25 cellular contexts compared by ENCODE assay signal in genomic region chr20:58197185-58197469, GRCh38. TPM values are rescaled to one million over a fixed set of nuclear protein-coding genes. Genes with fewer than 3 reads are reported as not detected.
"Had no signal": no experiment of that assay in that cellular context is flagged by ENCODE, and none has a peak within 500 bp of the region (broad histone marks: within the 10 kb centered on the region; RNA-seq: fewer than 3 reads in every experiment).

No MANE protein-coding gene starts in this region.

- H3K4me1 ChIP-seq: SJSA1 had no signal

- H3K9me3 ChIP-seq: MG63, SJSA1 had no signal

- H3K36me3 ChIP-seq: MG63, SJSA1 had no signal

- H3K4me3 ChIP-seq: MG63, SJSA1, SK-N-MC had no signal

- DNase-seq: IMR-90, Karpas-422, KG1, MG63, NCI-H1092, NCI-H1105 treated with DMSO at 0.1 percent for 48 hours, NCI-H1417 treated with DMSO at 0.1 percent for 48 hours, NCI-H146, NCI-H1694 treated with DMSO at 0.1 percent for 48 hours, NCI-H1930, NCI-H2081, NCI-H2107, NCI-H2171, NCI-H226, NCI-H446, NCI-H510A, NCI-H524 treated with DMSO at 0.1 percent for 48 hours, NCI-H69, NCI-H774, RPMI8226, SIG-M5 had no signal

- H3K27me3 ChIP-seq: MG63, SJSA1 had no signal

- H3K27ac ChIP-seq: SJSA1, SK-N-MC had no signal

RNA-seq across cellular contexts. Expression of gene ANKRD60, which starts 31.3 kb away (rescaled TPM):
- total RNA-seq: HT-29, IMR-90, Right ventricle myocardium superior, SJSA1 had no signal
